In the genomic region with DNA sequence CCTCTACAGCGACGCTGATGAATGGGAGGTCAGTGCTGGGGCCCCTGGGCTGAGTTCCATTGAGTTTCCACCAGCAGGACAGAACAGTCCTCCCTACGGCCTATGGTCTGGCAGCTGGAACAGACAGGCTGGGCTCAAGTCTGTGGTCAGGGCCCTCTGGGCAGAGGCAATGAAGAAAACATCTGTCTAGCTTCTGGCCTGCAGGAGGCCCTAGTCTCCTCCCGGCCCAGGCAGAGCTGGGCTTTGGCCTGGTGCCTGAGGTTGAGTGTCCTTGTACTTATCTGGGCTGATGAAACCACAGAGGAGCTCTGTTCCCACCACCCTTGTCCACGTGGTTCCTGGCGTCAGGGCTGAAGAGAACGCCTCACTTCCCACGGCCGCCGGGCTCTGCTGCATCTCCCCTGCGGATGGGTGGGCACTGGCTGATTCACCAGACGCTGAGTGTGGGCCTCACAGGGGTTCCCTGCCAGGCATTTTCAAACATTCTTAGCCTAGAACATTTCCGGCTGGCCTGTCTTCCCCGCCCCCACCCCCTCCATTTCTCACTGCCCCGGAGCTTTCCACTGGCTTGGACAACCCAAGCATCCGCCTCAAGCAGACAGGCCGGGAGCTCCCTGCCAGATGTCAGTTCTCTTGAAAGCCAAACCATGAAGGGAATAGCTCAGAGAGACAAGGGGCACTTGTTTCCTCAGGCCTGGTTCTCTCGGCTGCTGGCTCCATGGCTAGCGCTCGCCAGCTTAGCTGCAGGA, we compare ENCODE assay signal across 8 cellular contexts. TPM values are rescaled to one million over a fixed set of nuclear protein-coding genes. Genes with fewer than 3 reads are reported as not detected.
DNase-seq lines count a peak whose midpoint lies in the region; ATAC-seq and TF ChIP-seq lines count a peak whose summit lies in the region.

No MANE protein-coding gene starts in this region.

- H3K9me3 Mint-ChIP-seq in activated CD4-positive, alpha-beta T cell treated with anti-CD3 and anti-CD28 coated beads, Interleukin-2, amount 10 ng/mL, durations not matched to agents 24 days and 14 days: no peaks in the 10 kb centered on the region
- no peaks in the 10 kb centered on the region for H3K9me3 Mint-ChIP-seq in brain

- H3K4me2 ChIP-seq in smooth muscle cell: peak overlapping the region; percentile 55

- peaks cover 14% of the 10 kb centered on the region for H3K4me1 ChIP-seq in smooth muscle cell (ENCODE audit: low read depth)

- DNase-seq in activated CD4-positive, alpha-beta T cell treated with anti-CD3 and anti-CD28 coated beads, Interleukin-2, amount 10 ng/mL, durations not matched to agents 24 days and 14 days: no peak
- DNase-seq in activated CD4-positive, alpha-beta T cell treated with anti-CD3 and anti-CD28 coated beads, Interleukin-2, amount 50 U/mL, for 48 hours: no peak
- DNase-seq in NCI-H1092 treated with DMSO at 0.1 percent for 48 hours (lab: John Stamatoyannopoulos, UW) (peak; percentile 49), islet precursor cell (peak; percentile 68), smooth muscle cell (lab: John Stamatoyannopoulos, UW; ENCODE audit: unreplicated experiment) (peak; percentile 89), LoVo (ENCODE audit: low spot score) (no peak)

- no peak overlapping the region for H3K9ac ChIP-seq in smooth muscle cell (ENCODE audit: low read depth)

- H3F3A ChIP-seq in smooth muscle cell (ENCODE audit: low read depth): peaks cover 10% of the 10 kb centered on the region

- no peaks in the 10 kb centered on the region for H3K9me3 ChIP-seq in smooth muscle cell (replicated peaks; ENCODE audit: low read depth)

- peak; percentile 28 for ATAC-seq in HG02610 (IDR thresholded peaks at IDR 0.05; ENCODE audit: unreplicated experiment)

- no peak overlapping the region for H2AFZ ChIP-seq in smooth muscle cell (ENCODE audit: low read depth)

- peak overlapping the region; percentile 52 for H3K4me3 Mint-ChIP-seq in activated CD4-positive, alpha-beta T cell treated with anti-CD3 and anti-CD28 coated beads, Interleukin-2, amount 10 ng/mL, durations not matched to agents 24 days and 14 days
- H3K4me3 Mint-ChIP-seq in brain: peak overlapping the region in 1 of 5 experiments; percentile 18

- WGBS in smooth muscle cell (ENCODE audit: low lambda C conversion rate): 24% methylated on average over 19 of the region's 20 CpGs

- peaks cover 60% of the 10 kb centered on the region for H3K4me1 Mint-ChIP-seq in activated CD4-positive, alpha-beta T cell treated with anti-CD3 and anti-CD28 coated beads, Interleukin-2, amount 10 ng/mL, durations not matched to agents 24 days and 14 days
- H3K4me1 Mint-ChIP-seq in brain: peaks cover 41% of the 10 kb centered on the region

- peak overlapping the region; percentile 81 for H3K27ac Mint-ChIP-seq in activated CD4-positive, alpha-beta T cell treated with anti-CD3 and anti-CD28 coated beads, Interleukin-2, amount 10 ng/mL, durations not matched to agents 24 days and 14 days
- H3K27ac Mint-ChIP-seq in brain: peak overlapping the region in 4 of 5 experiments; percentile 24 to 82 (median 80)

- no peaks in the 10 kb centered on the region for H3K79me2 ChIP-seq in smooth muscle cell (ENCODE audit: low read depth)

- H3K36me3 Mint-ChIP-seq in activated CD4-positive, alpha-beta T cell treated with anti-CD3 and anti-CD28 coated beads, Interleukin-2, amount 10 ng/mL, durations not matched to agents 24 days and 14 days (ENCODE audit: low read depth): peaks cover 18% of the 10 kb centered on the region
- no peaks in the 10 kb centered on the region for H3K36me3 Mint-ChIP-seq in brain

- H3K36me3 ChIP-seq in smooth muscle cell (ENCODE audit: low read depth): no peaks in the 10 kb centered on the region

- H3K27me3 ChIP-seq in smooth muscle cell (ENCODE audit: low read depth): no peaks in the 10 kb centered on the region

- H3K27ac ChIP-seq in smooth muscle cell (ENCODE audit: low read depth): peak overlapping the region; percentile 77

- no peak for TF ChIP-seq CTCF in brain (conservative IDR thresholded peaks at IDR 0.05)
- TF ChIP-seq CTCF in smooth muscle cell (IDR thresholded peaks at IDR 0.05; ENCODE audit: borderline replicate concordance, insufficient read depth, poor library complexity, severe bottlenecking): peak; percentile 29

- no peaks in the 10 kb centered on the region for H3K27me3 Mint-ChIP-seq in activated CD4-positive, alpha-beta T cell treated with anti-CD3 and anti-CD28 coated beads, Interleukin-2, amount 10 ng/mL, durations not matched to agents 24 days and 14 days
- H3K27me3 Mint-ChIP-seq in brain: no peaks in the 10 kb centered on the region

- intact Hi-C loops in activated CD4-positive, alpha-beta T cell treated with anti-CD3 and anti-CD28 coated beads, Interleukin-2, amount 10 ng/mL, durations not matched to agents 24 days and 14 days (cut with micrococcal nuclease): loop anchor here (1.0 to 5.0 kb wide), 3 partner anchors 65 to 161 kb away; no protein-coding TSS in a partner anchor

- H4K20me1 ChIP-seq in smooth muscle cell (ENCODE audit: low read depth): no peaks in the 10 kb centered on the region

- H3K4me3 ChIP-seq in smooth muscle cell: no peak overlapping the region

RNA-seq across cellular contexts. Expression of a gene that starts 20.3 kb away (rescaled TPM):
- 21.4 and 24.5 TPM in 2 replicates for total RNA-seq in activated CD4-positive, alpha-beta T cell treated with anti-CD3 and anti-CD28 coated beads, Interleukin-2, amount 10 ng/mL, durations not matched to agents 24 days and 14 days
- 17.9 TPM for polyA plus RNA-seq in brain (ENCODE audit: insufficient read depth, low read depth, low replicate concordance)
- 6.2 and 33.7 TPM in 2 replicates for total RNA-seq in smooth muscle cell
- 7.8 and 11.9 TPM in 2 replicates for polyA plus RNA-seq in smooth muscle cell

RNA-seq across cellular contexts. Expression of a gene that starts 48.3 kb away (rescaled TPM):
- total RNA-seq in activated CD4-positive, alpha-beta T cell treated with anti-CD3 and anti-CD28 coated beads, Interleukin-2, amount 10 ng/mL, durations not matched to agents 24 days and 14 days: 0.92 and 1.3 TPM in 2 replicates
- polyA plus RNA-seq in brain (ENCODE audit: insufficient read depth, low read depth, low replicate concordance): 146 TPM
- total RNA-seq in smooth muscle cell: 2.8 and 18.1 TPM in 2 replicates
- 5.5 and 6.6 TPM in 2 replicates for polyA plus RNA-seq in smooth muscle cell

Comparison
In these comparisons a context has a peak if more than half of its experiments do, and no peak if none do; other contexts are left out.
1. DNase-seq: peak in NCI-H1092 treated with DMSO at 0.1 percent for 48 hours (single experiment), islet precursor cell (single experiment) and smooth muscle cell (single experiment); none in activated CD4-positive, alpha-beta T cell treated with anti-CD3 and anti-CD28 coated beads, Interleukin-2, amount 10 ng/mL, durations not matched to agents 24 days and 14 days (single experiment), activated CD4-positive, alpha-beta T cell treated with anti-CD3 and anti-CD28 coated beads, Interleukin-2, amount 50 U/mL, for 48 hours (0 of 2) and LoVo (single experiment).